Comparison of ENCODE assay signal across 31 cellular contexts in genomic region chr16:17450291-17450690, GRCh38. TPM values are rescaled to one million over a fixed set of nuclear protein-coding genes. Genes with fewer than 3 reads are reported as not detected.
DNase-seq lines count a peak whose midpoint lies in the region; ATAC-seq lines count a peak whose summit lies in the region.
"Had no signal": no experiment of that assay in that cellular context is flagged by ENCODE, and none has a peak within 500 bp of the region (broad histone marks: within the 10 kb centered on the region; RNA-seq: fewer than 3 reads in every experiment).

No MANE protein-coding gene starts in this region.

- intact Hi-C loops in naive thymus-derived CD4-positive, alpha-beta T cell (cut with micrococcal nuclease): no loop called here

- DNase-seq in T-helper 1 cell (no peak), T-helper 17 cell (no peak), NCI-H1105 treated with DMSO at 0.1 percent for 48 hours (lab: John Stamatoyannopoulos, UW) (no peak), epidermal melanocyte (ENCODE audit: insufficient read length, low spot score) (no peak)
- DNase-seq in naive thymus-derived CD4-positive, alpha-beta T cell: no peak
- DNase-seq in activated CD4-positive, CD25-positive, alpha-beta regulatory T cell (lab: John Stamatoyannopoulos, UW): no peak
- DNase-seq: activated CD8-positive, alpha-beta memory T cell treated with anti-CD3 and anti-CD28 coated beads, Interleukin-2, amount 50 U/mL, for 48 hours; aorta; colonic mucosa; effector memory CD4-positive, alpha-beta T cell; EL; erythroblast; left ventricle myocardium inferior; NCI-H146; NCI-H2107; NCI-H345; NCI-H748 treated with DMSO at 0.1 percent for 48 hours; occipital lobe; Peyer's patch; SHP77; stimulated activated CD4-positive, alpha-beta T cell treated with anti-CD3 and anti-CD28 coated beads, Interleukin-12 subunit alpha, Interleukin-12 subunit beta, amount 100 ng/mL, for 4 hours; stimulated activated CD4-positive, alpha-beta T cell treated with anti-CD3 and anti-CD28 coated beads, Interleukin-2, amount 100 ng/mL, for 48 hours; transverse colon had no signal

- CTCF ChIA-PET in naive thymus-derived CD4-positive, alpha-beta T cell (lab: Charles Lee): no interaction called here

- peaks cover 47% of the 10 kb centered on the region for H3K4me1 Mint-ChIP-seq in T-helper 1 cell treated with Interleukin-12 subunit alpha and Interleukin-12 subunit beta and Interleukin-4 antibody, amounts not matched to agents 30 μg/mL and 1 μg/mL, for 36 hours (ENCODE audit: low read depth)
- peaks cover 41% of the 10 kb centered on the region for H3K4me1 Mint-ChIP-seq in T-helper 17 cell
- peaks cover 35 to 69% (median 52%) of the 10 kb centered on the region in 7 donors for H3K4me1 Mint-ChIP-seq in naive thymus-derived CD4-positive, alpha-beta T cell

- H3K27ac Mint-ChIP-seq in T-helper 1 cell treated with Interleukin-12 subunit alpha and Interleukin-12 subunit beta and Interleukin-4 antibody, amounts not matched to agents 30 μg/mL and 1 μg/mL, for 36 hours: peak overlapping the region; percentile 32
- H3K27ac Mint-ChIP-seq in T-helper 17 cell: peak overlapping the region; percentile 92
- peak overlapping the region in 7 of 9 donors; percentile 5 to 87 (median 60) for H3K27ac Mint-ChIP-seq in naive thymus-derived CD4-positive, alpha-beta T cell
- H3K27ac Mint-ChIP-seq: GM23338 had no signal

- peaks cover 0 to 6% (median 0%) of the 10 kb centered on the region in 11 experiments; a peak in 5 of 22 replicates for H3K9me3 ChIP-seq in BLaER1 treated with 17β-estradiol and CSF1 and Interleukin-3, amounts not matched to agents 10 nM and 100 nM (replicated peaks in 1 of 11)
- no peaks in the 10 kb centered on the region for H3K9me3 ChIP-seq in T-helper 17 cell (ENCODE audit: control insufficient read depth, low read length, poor library complexity, severe bottlenecking)
- H3K9me3 ChIP-seq in naive thymus-derived CD4-positive, alpha-beta T cell (ENCODE audit: control insufficient read depth in 2 of 3, low read length in 3 of 3): no peaks in the 10 kb centered on the region
- H3K9me3 ChIP-seq: colonic mucosa, left ventricle myocardium inferior, Peyer's patch, prostate gland, transverse colon had no signal

- H3K27me3 Mint-ChIP-seq in T-helper 1 cell treated with Interleukin-12 subunit alpha and Interleukin-12 subunit beta and Interleukin-4 antibody, amounts not matched to agents 30 μg/mL and 1 μg/mL, for 36 hours (ENCODE audit: low read depth): no peaks in the 10 kb centered on the region
- no peaks in the 10 kb centered on the region for H3K27me3 Mint-ChIP-seq in T-helper 17 cell
- no peaks in the 10 kb centered on the region for H3K27me3 Mint-ChIP-seq in naive thymus-derived CD4-positive, alpha-beta T cell

- no peaks in the 10 kb centered on the region for H3K27me3 ChIP-seq in BLaER1 treated with 17β-estradiol and CSF1 and Interleukin-3, amounts not matched to agents 10 nM and 100 nM
- H3K27me3 ChIP-seq in naive thymus-derived CD4-positive, alpha-beta T cell (ENCODE audit: control insufficient read depth in 2 of 2, insufficient read depth in 2 of 2, low read length in 2 of 2): no peaks in the 10 kb centered on the region
- H3K27me3 ChIP-seq: colonic mucosa, Peyer's patch, transverse colon had no signal

- peaks cover 0 to 61% (median 49%) of the 10 kb centered on the region in 11 experiments; a peak in 18 of 22 replicates for H3K36me3 ChIP-seq in BLaER1 treated with 17β-estradiol and CSF1 and Interleukin-3, amounts not matched to agents 10 nM and 100 nM
- H3K36me3 ChIP-seq in naive thymus-derived CD4-positive, alpha-beta T cell (ENCODE audit: control insufficient read depth in 2 of 3, insufficient read depth in 3 of 3, low read length in 3 of 3): peaks cover 0 to 11% (median 0%) of the 10 kb centered on the region in 3 experiments
- H3K36me3 ChIP-seq: colonic mucosa, left ventricle myocardium inferior, prostate gland, transverse colon had no signal

- peaks cover 72 to 81% (median 76%) of the 10 kb centered on the region in 10 experiments for H3K4me1 ChIP-seq in BLaER1 treated with 17β-estradiol and CSF1 and Interleukin-3, amounts not matched to agents 10 nM and 100 nM
- peaks cover 25 to 38% of the 10 kb centered on the region in 2 donors for H3K4me1 ChIP-seq in naive thymus-derived CD4-positive, alpha-beta T cell (ENCODE audit: control insufficient read depth in 2 of 2, insufficient read depth in 2 of 2, low read length in 2 of 2)
- H3K4me1 ChIP-seq: colonic mucosa, prostate gland had no signal

- H3K4me3 Mint-ChIP-seq in T-helper 1 cell treated with Interleukin-12 subunit alpha and Interleukin-12 subunit beta and Interleukin-4 antibody, amounts not matched to agents 30 μg/mL and 1 μg/mL, for 36 hours: no peak overlapping the region
- no peak overlapping the region for H3K4me3 Mint-ChIP-seq in T-helper 17 cell
- peak overlapping the region in 3 of 10 donors; percentile 12 to 46 (median 26) for H3K4me3 Mint-ChIP-seq in naive thymus-derived CD4-positive, alpha-beta T cell
- H3K4me3 Mint-ChIP-seq: activated T-helper 1 cell treated with anti-CD3 and anti-CD28 coated beads, Interleukin-12 subunit alpha, Interleukin-12 subunit beta, Interleukin-2, Interleukin-4 antibody, amounts not matched to agents 30 ng/mL and 10 ng/mL and 1 ng/mL, durations not matched to agents 14 hours and 24 hours and 36 hours; GM23338 had no signal

- H3K27ac ChIP-seq in BLaER1 treated with 17β-estradiol and CSF1 and Interleukin-3, amounts not matched to agents 10 nM and 100 nM: peak overlapping the region in 8 of 11 experiments; percentile 35 to 85 (median 80); a peak in 16 of 22 replicates
- H3K27ac ChIP-seq in naive thymus-derived CD4-positive, alpha-beta T cell (ENCODE audit: low read depth, low read length): no peak overlapping the region
- H3K27ac ChIP-seq: 22Rv1, colonic mucosa, left ventricle myocardium inferior, prostate gland, transverse colon had no signal

- H3K4me3 ChIP-seq in BLaER1 treated with 17β-estradiol and CSF1 and Interleukin-3, amounts not matched to agents 10 nM and 100 nM: no peak overlapping the region
- no peak overlapping the region for H3K4me3 ChIP-seq in naive thymus-derived CD4-positive, alpha-beta T cell (ENCODE audit: low read length)
- H3K4me3 ChIP-seq: colonic mucosa, GM23338, left ventricle myocardium inferior, Peyer's patch, prostate gland, transverse colon had no signal

- ATAC-seq in T-helper 17 cell: no peak
- ATAC-seq in naive thymus-derived CD4-positive, alpha-beta T cell: no peak
- ATAC-seq: activated naive CD4-positive, alpha-beta T cell treated with anti-CD3 and anti-CD28 coated beads, Interleukin-2, amount 50 U/mL, for 72 hours; GM23338; sciatic nerve had no signal

- H4K20me1 ChIP-seq in BLaER1 treated with 17β-estradiol and CSF1 and Interleukin-3, amounts not matched to agents 10 nM and 100 nM: peaks cover 0 to 84% (median 36%) of the 10 kb centered on the region in 11 experiments; a peak in 10 of 22 replicates

- H3K4me2 ChIP-seq in BLaER1 treated with 17β-estradiol and CSF1 and Interleukin-3, amounts not matched to agents 10 nM and 100 nM: peak overlapping the region in 10 of 11 experiments; percentile 46 to 89 (median 70); a peak in 16 of 22 replicates
- H3K4me2 ChIP-seq: GM23338 had no signal

- peaks cover 36% of the 10 kb centered on the region for H3K36me3 Mint-ChIP-seq in T-helper 1 cell treated with Interleukin-12 subunit alpha and Interleukin-12 subunit beta and Interleukin-4 antibody, amounts not matched to agents 30 μg/mL and 1 μg/mL, for 36 hours (ENCODE audit: low read depth)
- H3K36me3 Mint-ChIP-seq in T-helper 17 cell (ENCODE audit: low read depth): no peaks in the 10 kb centered on the region
- peaks cover 0 to 31% (median 4%) of the 10 kb centered on the region in 5 donors for H3K36me3 Mint-ChIP-seq in naive thymus-derived CD4-positive, alpha-beta T cell
- H3K36me3 Mint-ChIP-seq: activated naive CD4-positive, alpha-beta T cell treated with anti-CD3 and anti-CD28 coated beads, Interleukin-2, amount 50 U/mL, for 72 hours had no signal

- POLR2A ChIA-PET in naive thymus-derived CD4-positive, alpha-beta T cell (lab: Charles Lee): interaction anchor here (0.6 to 1.5 kb wide), 3 partner anchors 53 to 84 kb away, joined by 3 to 5 read pairs (median 4); no protein-coding TSS in a partner anchor

- H3K9me3 Mint-ChIP-seq in T-helper 1 cell treated with Interleukin-12 subunit alpha and Interleukin-12 subunit beta and Interleukin-4 antibody, amounts not matched to agents 30 μg/mL and 1 μg/mL, for 36 hours: no peaks in the 10 kb centered on the region
- H3K9me3 Mint-ChIP-seq in naive thymus-derived CD4-positive, alpha-beta T cell: no peaks in the 10 kb centered on the region
- H3K9me3 Mint-ChIP-seq: activated naive CD4-positive, alpha-beta T cell treated with anti-CD3 and anti-CD28 coated beads, Interleukin-2, amount 50 U/mL, for 72 hours; activated T-helper 1 cell treated with anti-CD3 and anti-CD28 coated beads, Interleukin-12 subunit alpha, Interleukin-12 subunit beta, Interleukin-2, Interleukin-4 antibody, amounts not matched to agents 30 ng/mL and 10 ng/mL and 1 ng/mL, durations not matched to agents 14 hours and 24 hours and 36 hours; GM23338 had no signal

- H3K9ac ChIP-seq in BLaER1 treated with 17β-estradiol and CSF1 and Interleukin-3, amounts not matched to agents 10 nM and 100 nM: peak overlapping the region in 2 of 11 experiments; percentile 12 to 69; a peak in 3 of 22 replicates

RNA-seq across cellular contexts. Expression of gene XYLT1, which starts 20.5 kb away (rescaled TPM):
- 10 to 100 TPM; 33.8 to 57.3 TPM for total RNA-seq in T-helper 17 cell
- 10 to 100 TPM; 29.6 to 50.4 (median 48.6) TPM for total RNA-seq in naive thymus-derived CD4-positive, alpha-beta T cell
- 1 to 10 TPM; 1.9 to 2.0 TPM for polyA plus RNA-seq in naive thymus-derived CD4-positive, alpha-beta T cell

Comparison
In these comparisons a context has a peak if more than half of its experiments do, and no peak if none do; other contexts are left out.
1. H3K27ac Mint-ChIP-seq: peak in every context shown above with its lines; median percentile 92 in T-helper 17 cell; 60 in naive thymus-derived CD4-positive, alpha-beta T cell; 32 in T-helper 1 cell treated with Interleukin-12 subunit alpha and Interleukin-12 subunit beta and Interleukin-4 antibody, amounts not matched to agents 30 μg/mL and 1 μg/mL, for 36 hours.